ENCODE assay signal across 19 cellular contexts in the genomic region with DNA sequence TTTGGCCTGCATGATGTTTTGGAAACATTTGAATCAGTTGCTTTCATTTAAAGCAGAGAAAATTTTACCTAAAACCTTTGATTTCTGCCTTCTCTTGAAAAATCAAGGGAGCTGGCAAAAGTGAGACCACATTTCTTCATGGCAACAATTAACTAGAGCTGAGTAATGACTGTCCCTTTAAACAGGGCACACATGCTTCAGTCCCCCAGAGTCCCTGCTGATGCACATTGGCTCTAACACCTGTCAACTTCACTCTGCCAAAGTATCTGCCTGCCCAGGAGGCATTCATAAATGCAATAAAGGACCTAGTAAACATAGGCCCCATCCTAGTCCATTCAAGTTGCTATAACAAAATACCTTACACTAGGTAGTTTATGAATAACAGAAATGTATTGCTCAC.
DNase-seq lines count a peak whose midpoint lies in the region; ATAC-seq and TF ChIP-seq lines count a peak whose summit lies in the region.
"Had no signal": no experiment of that assay in that cellular context is flagged by ENCODE, and none has a peak within 500 bp of the region (broad histone marks: within the 10 kb centered on the region; RNA-seq: fewer than 3 reads in every experiment).

No MANE protein-coding gene starts in this region.

- no peak overlapping the region for H3K27ac ChIP-seq in body of pancreas
- H3K27ac ChIP-seq: HL-60, KMS-11 had no signal

- intact Hi-C loops in body of pancreas (cut with DNase I): no loop called here

- H3K4me3 ChIP-seq in body of pancreas: no peak overlapping the region

- H3K4me1 ChIP-seq in body of pancreas: peaks cover 5% of the 10 kb centered on the region

- H3K27me3 ChIP-seq in body of pancreas: no peaks in the 10 kb centered on the region

- ATAC-seq in body of pancreas: no peak
- ATAC-seq: HCT116 had no signal

- TF ChIP-seq POLR2A in body of pancreas (IDR thresholded peaks at IDR 0.05): no peak

- DNase-seq in NCI-H748 (lab: John Stamatoyannopoulos, UW; ENCODE audit: unreplicated experiment) (peak; percentile 12), NCI-H748 treated with DMSO at 0.1 percent for 48 hours (lab: John Stamatoyannopoulos, UW) (no peak), NCI-H2171 treated with DMSO at 0.1 percent for 48 hours (lab: John Stamatoyannopoulos, UW) (peak; percentile 67), cerebellar nuclear complex (lab: John Stamatoyannopoulos, UW) (peak; percentile 73 to 80), NCI-H1105 (lab: John Stamatoyannopoulos, UW) (no peak), body of pancreas (no peak)
- DNase-seq in stimulated activated CD4-positive, alpha-beta T cell treated with anti-CD3 and anti-CD28 coated beads, Interleukin-4, amount 100 ng/mL, for 24 hours: no peak
- DNase-seq: Calu3, NCI-H1048, NCI-H1417 treated with DMSO at 0.1 percent for 48 hours, NCI-H1930, NCI-H446, NCI-H524 treated with DMSO at 0.1 percent for 48 hours, SIG-M5, SK-N-SH, SW 1271 had no signal

- no peaks in the 10 kb centered on the region for H3K36me3 ChIP-seq in body of pancreas (replicated peaks in 1 of 2; ENCODE audit: insufficient read depth in 1 of 2, low read depth in 2 of 2)

- TF ChIP-seq CTCF in body of pancreas (IDR thresholded peaks at IDR 0.05): no peak

- no peaks in the 10 kb centered on the region for H3K9me3 ChIP-seq in body of pancreas
- H3K9me3 ChIP-seq: SK-N-SH had no signal

Comparison
In these comparisons a context has a peak if more than half of its experiments do, and no peak if none do; other contexts are left out.
1. DNase-seq: peak in NCI-H748 (single experiment), NCI-H2171 treated with DMSO at 0.1 percent for 48 hours (single experiment) and cerebellar nuclear complex (2 of 2); none in NCI-H748 treated with DMSO at 0.1 percent for 48 hours (single experiment), NCI-H1105 (single experiment), body of pancreas (0 of 4) and stimulated activated CD4-positive, alpha-beta T cell treated with anti-CD3 and anti-CD28 coated beads, Interleukin-4, amount 100 ng/mL, for 24 hours (single experiment).